ENCODE assay signal across 17 cellular contexts in genomic region chr15:92646216-92646615, GRCh38.
"Had no signal": no experiment of that assay in that cellular context is flagged by ENCODE, and none has a peak within 500 bp of the region (broad histone marks: within the 10 kb centered on the region; RNA-seq: fewer than 3 reads in every experiment).

No MANE protein-coding gene starts in this region.

- DNase-seq: activated CD4-positive, alpha-beta T cell treated with anti-CD3 and anti-CD28 coated beads, Interleukin-2, amount 50 U/mL, for 48 hours; activated CD4-positive, CD25-positive, alpha-beta regulatory T cell treated with anti-CD3 and anti-CD28 coated beads, Interleukin-2, amount 50 U/mL, for 72 hours; activated gamma-delta T cell treated with Interleukin-2 at 50 U/mL for 16 hours; activated naive CD8-positive, alpha-beta T cell treated with anti-CD3 and anti-CD28 coated beads, Interleukin-2, amount 10 ng/mL, durations not matched to agents 7 days and 5 days; activated T-cell treated with anti-CD3 and anti-CD28 coated beads, Interleukin-2, amount 50 U/mL, for 72 hours; anterior cingulate cortex; dermis blood vessel endothelial cell; mammary epithelial cell; mucosa of descending colon; naive thymus-derived CD8-positive, alpha-beta T cell; stimulated activated CD4-positive, alpha-beta T cell treated with anti-CD3 and anti-CD28 coated beads, Interleukin-4, amount 100 ng/mL, for 1 hour; stimulated activated CD8-positive, alpha-beta memory T cell treated with anti-CD3 and anti-CD28 coated beads, Interleukin-4, amount 100 ng/mL, for 48 hours; stimulated activated naive CD8-positive, alpha-beta T cell treated with anti-CD3 and anti-CD28 coated beads, Interleukin-15, Interleukin-2, amounts not matched to agents 100 U/mL and 50 U/mL, for 24 hours; T-helper 2 cell had no signal

- ATAC-seq: activated T-cell treated with anti-CD3 and anti-CD28 coated beads, Interleukin-2, amount 50 U/mL, for 72 hours; esophagus mucosa; left lobe of liver; naive thymus-derived CD8-positive, alpha-beta T cell; stimulated activated naive CD8-positive, alpha-beta T cell treated with anti-CD3 and anti-CD28 coated beads, Interleukin-15, Interleukin-2, amounts not matched to agents 100 U/mL and 50 U/mL, for 24 hours had no signal

- H3K27ac Mint-ChIP-seq: activated T-cell treated with anti-CD3 and anti-CD28 coated beads, Interleukin-2, amount 50 U/mL, for 72 hours had no signal

- H3K36me3 Mint-ChIP-seq: activated naive CD8-positive, alpha-beta T cell treated with anti-CD3 and anti-CD28 coated beads, Interleukin-2, amount 10 ng/mL, durations not matched to agents 7 days and 5 days had no signal

- H3K4me3 Mint-ChIP-seq: activated naive CD8-positive, alpha-beta T cell treated with anti-CD3 and anti-CD28 coated beads, Interleukin-2, amount 10 ng/mL, durations not matched to agents 7 days and 5 days; activated T-cell treated with anti-CD3 and anti-CD28 coated beads, Interleukin-2, amount 50 U/mL, for 72 hours; naive thymus-derived CD8-positive, alpha-beta T cell had no signal

- H3K4me1 ChIP-seq: vagina had no signal

- H3K4me1 Mint-ChIP-seq: activated naive CD8-positive, alpha-beta T cell treated with anti-CD3 and anti-CD28 coated beads, Interleukin-2, amount 10 ng/mL, durations not matched to agents 7 days and 5 days had no signal

- H3K27ac ChIP-seq: vagina had no signal

- H3K9me3 ChIP-seq: mucosa of descending colon, vagina had no signal

- H3K36me3 ChIP-seq: vagina had no signal

- H3K27me3 ChIP-seq: vagina had no signal

- H3K4me3 ChIP-seq: mucosa of descending colon, vagina had no signal
